Comparison of ENCODE assay signal across 1 cellular context in the genomic region with DNA sequence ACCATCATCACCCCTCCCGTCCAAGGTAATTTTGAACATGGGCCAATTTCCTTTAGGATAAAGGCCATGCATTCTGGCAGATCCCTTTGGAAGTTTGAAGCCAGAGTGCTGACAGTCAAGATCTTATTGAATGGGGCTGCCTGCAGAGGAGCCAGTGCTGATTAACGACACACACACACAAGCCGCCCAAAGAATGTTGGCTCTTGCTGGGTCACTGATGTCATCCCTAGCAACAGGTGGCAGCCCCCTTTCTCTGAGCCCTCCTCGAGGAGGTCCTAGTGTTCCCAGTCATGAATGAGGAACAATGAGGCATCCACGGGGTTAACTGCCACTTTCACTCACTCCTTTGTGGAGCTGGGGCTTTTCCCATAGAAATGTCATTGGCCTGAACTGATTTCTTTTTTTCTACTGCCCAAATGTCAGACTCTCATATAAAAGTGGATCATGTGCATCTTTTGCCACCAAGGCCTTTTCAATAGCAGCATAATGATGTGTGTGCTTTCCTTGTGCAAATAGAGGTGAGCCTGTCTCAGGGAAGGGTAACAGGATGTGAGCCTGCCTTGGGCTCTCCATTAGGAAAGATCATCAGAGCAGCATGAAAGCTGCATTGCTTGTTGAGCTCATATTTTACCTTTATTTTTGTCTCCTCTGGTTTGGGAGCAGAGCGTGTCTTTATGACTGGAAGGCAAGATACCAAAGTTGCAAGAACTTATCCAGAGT.
TF ChIP-seq lines count a peak whose summit lies in the region.

No MANE protein-coding gene starts in this region.

TF ChIP-seq in WTC11, 78 proteins besides CTCF, POLR2A, EP300 and RAD21 (continued from another document):
- TF ChIP-seq, protein P1, sequence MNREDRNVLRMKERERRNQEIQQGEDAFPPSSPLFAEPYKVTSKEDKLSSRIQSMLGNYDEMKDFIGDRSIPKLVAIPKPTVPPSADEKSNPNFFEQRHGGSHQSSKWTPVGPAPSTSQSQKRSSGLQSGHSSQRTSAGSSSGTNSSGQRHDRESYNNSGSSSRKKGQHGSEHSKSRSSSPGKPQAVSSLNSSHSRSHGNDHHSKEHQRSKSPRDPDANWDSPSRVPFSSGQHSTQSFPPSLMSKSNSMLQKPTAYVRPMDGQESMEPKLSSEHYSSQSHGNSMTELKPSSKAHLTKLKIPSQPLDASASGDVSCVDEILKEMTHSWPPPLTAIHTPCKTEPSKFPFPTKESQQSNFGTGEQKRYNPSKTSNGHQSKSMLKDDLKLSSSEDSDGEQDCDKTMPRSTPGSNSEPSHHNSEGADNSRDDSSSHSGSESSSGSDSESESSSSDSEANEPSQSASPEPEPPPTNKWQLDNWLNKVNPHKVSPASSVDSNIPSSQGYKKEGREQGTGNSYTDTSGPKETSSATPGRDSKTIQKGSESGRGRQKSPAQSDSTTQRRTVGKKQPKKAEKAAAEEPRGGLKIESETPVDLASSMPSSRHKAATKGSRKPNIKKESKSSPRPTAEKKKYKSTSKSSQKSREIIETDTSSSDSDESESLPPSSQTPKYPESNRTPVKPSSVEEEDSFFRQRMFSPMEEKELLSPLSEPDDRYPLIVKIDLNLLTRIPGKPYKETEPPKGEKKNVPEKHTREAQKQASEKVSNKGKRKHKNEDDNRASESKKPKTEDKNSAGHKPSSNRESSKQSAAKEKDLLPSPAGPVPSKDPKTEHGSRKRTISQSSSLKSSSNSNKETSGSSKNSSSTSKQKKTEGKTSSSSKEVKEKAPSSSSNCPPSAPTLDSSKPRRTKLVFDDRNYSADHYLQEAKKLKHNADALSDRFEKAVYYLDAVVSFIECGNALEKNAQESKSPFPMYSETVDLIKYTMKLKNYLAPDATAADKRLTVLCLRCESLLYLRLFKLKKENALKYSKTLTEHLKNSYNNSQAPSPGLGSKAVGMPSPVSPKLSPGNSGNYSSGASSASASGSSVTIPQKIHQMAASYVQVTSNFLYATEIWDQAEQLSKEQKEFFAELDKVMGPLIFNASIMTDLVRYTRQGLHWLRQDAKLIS (CRISPR knock-in tag; IDR thresholded peaks at IDR 0.05; ENCODE audit: borderline replicate concordance), result no peak
